In the genomic region with DNA sequence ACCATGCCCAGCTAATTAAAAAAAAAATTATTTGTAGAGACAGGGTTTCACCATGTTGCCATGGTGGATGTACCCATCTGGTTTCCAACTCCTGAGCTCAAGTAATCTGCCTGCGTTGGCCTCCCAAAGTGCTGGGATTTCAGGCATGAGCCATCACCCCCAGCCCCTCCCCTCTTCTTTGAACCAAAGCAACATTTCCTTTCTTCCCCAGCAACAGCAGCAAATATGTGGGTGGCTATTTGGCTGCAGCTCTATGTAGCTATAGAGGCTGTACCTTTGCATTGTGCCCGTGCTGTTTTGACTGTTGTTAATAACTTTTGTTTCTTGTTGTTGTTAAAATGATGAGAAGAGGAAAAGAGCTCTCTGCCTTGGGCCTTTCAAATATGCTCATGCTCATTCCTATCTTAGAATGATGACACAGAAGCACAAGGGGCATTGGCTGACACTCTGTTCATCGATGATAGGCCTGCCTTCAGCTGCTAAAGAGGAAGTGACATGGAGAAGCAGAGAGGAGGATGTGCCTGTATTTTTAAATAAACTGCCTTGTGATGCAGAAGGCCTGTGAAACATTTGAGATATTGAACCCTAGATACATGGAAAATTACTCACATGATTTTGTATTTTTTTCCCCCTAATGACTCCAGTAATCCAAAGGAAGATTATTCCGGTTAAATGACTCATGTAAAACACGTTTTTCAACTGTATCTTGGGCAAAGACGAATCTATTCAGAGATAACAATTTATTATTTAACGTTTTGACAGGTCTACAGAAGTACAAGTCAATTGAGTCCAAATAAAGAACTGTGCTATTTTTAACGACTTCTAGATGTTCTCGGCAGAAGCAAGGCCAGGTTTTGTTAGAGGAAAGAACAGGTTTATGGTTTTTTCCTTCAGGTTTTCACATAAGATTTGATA, we compare ENCODE assay signal across 9 cellular contexts. TPM values are rescaled to one million over a fixed set of nuclear protein-coding genes. Genes with fewer than 3 reads are reported as not detected.
DNase-seq lines count a peak whose midpoint lies in the region; ATAC-seq and TF ChIP-seq lines count a peak whose summit lies in the region.
"Had no signal": no experiment of that assay in that cellular context is flagged by ENCODE, and none has a peak within 500 bp of the region (broad histone marks: within the 10 kb centered on the region; RNA-seq: fewer than 3 reads in every experiment).

No MANE protein-coding gene starts in this region.

- peak overlapping the region; percentile 64 to 92 (median 75) for H3K27ac Mint-ChIP-seq in naive B cell
- H3K27ac Mint-ChIP-seq: activated naive CD8-positive, alpha-beta T cell treated with anti-CD3 and anti-CD28 coated beads for 36 hours had no signal

- H3K79me2 ChIP-seq in DND-41 (ENCODE audit: insufficient read depth, low read length) = no peaks in the 10 kb centered on the region

- no peaks in the 10 kb centered on the region for H3K27me3 ChIP-seq in DND-41 (ENCODE audit: insufficient read depth, low read length, poor library complexity)
- no peaks in the 10 kb centered on the region for H3K27me3 ChIP-seq in dorsolateral prefrontal cortex

- peaks cover 8 to 11% (median 8%) of the 10 kb centered on the region in 3 donors for H3K4me1 Mint-ChIP-seq in naive B cell

- no peaks in the 10 kb centered on the region for H3K27me3 Mint-ChIP-seq in naive B cell
- H3K27me3 Mint-ChIP-seq: activated naive CD8-positive, alpha-beta T cell treated with anti-CD3 and anti-CD28 coated beads for 36 hours had no signal

- peak overlapping the region in 1 of 8 donors; percentile 78 for H3K4me3 Mint-ChIP-seq in naive B cell
- H3K4me3 Mint-ChIP-seq: activated naive CD8-positive, alpha-beta T cell treated with anti-CD3 and anti-CD28 coated beads for 36 hours had no signal

- H4K20me1 ChIP-seq in DND-41 (ENCODE audit: insufficient read depth, low read length) = no peaks in the 10 kb centered on the region

- no peak for TF ChIP-seq CTCF in DND-41 (IDR thresholded peaks at IDR 0.05; ENCODE audit: borderline replicate concordance, extremely low read depth, low read length, poor library complexity, severe bottlenecking)
- TF ChIP-seq CTCF in dorsolateral prefrontal cortex (IDR thresholded peaks at IDR 0.05 in 54 of 56, conservative IDR thresholded peaks at IDR 0.05 in 2 of 56; ENCODE audit: low read depth in 1 of 56, partially characterized antibody in 56 of 56) = no peak

- no peak overlapping the region for H3K9ac ChIP-seq in DND-41 (ENCODE audit: low read depth, low read length)

- intact Hi-C loops in dorsolateral prefrontal cortex (cut with DNase I) = no loop called here

- DNase-seq in DND-41 (no peak), NCI-H446 (lab: John Stamatoyannopoulos, UW) (peak; percentile 33 to 48), dorsolateral prefrontal cortex (peak in 1 of 10 donors; percentile 28), naive B cell (peak; percentile 13), COLO668 (lab: John Stamatoyannopoulos, UW; ENCODE audit: unreplicated experiment) (no peak)
- no peak for DNase-seq in stimulated activated CD4-positive, alpha-beta T cell treated with anti-CD3 and anti-CD28 coated beads, Interleukin-4, amount 100 ng/mL, for 1 hour
- DNase-seq: activated naive CD8-positive, alpha-beta T cell treated with anti-CD3 and anti-CD28 coated beads for 36 hours had no signal

- H2AFZ ChIP-seq in DND-41 (ENCODE audit: low read depth, low read length) = 0 out of 2 replicates have a peak overlapping the region, but pooled peaks have one; percentile 7

- peaks cover 0 to 6% of the 10 kb centered on the region in 2 donors for H3K36me3 Mint-ChIP-seq in naive B cell
- H3K36me3 Mint-ChIP-seq: activated naive CD8-positive, alpha-beta T cell treated with anti-CD3 and anti-CD28 coated beads for 36 hours had no signal

- no peaks in the 10 kb centered on the region for H3K36me3 ChIP-seq in DND-41 (ENCODE audit: insufficient read depth, low read length)

- no peaks in the 10 kb centered on the region for H3K9me3 ChIP-seq in DND-41 (ENCODE audit: insufficient read depth, low read length, severe bottlenecking)

- no peaks in the 10 kb centered on the region for H3K9me3 Mint-ChIP-seq in naive B cell
- H3K9me3 Mint-ChIP-seq: activated naive CD8-positive, alpha-beta T cell treated with anti-CD3 and anti-CD28 coated beads for 36 hours had no signal

- H3K27ac ChIP-seq in DND-41 (ENCODE audit: low read length) = no peak overlapping the region
- H3K27ac ChIP-seq in dorsolateral prefrontal cortex = peak overlapping the region in 43 of 59 donors; percentile 1 to 76 (median 44)

- ATAC-seq in DND-41 (ENCODE audit: insufficient read depth, low read depth) (no peak), naive B cell (ENCODE audit: low read depth in 2 of 2) (peak; percentile 74 to 80), HG03280 (IDR thresholded peaks at IDR 0.05; ENCODE audit: unreplicated experiment) (no peak), HG03025 (IDR thresholded peaks at IDR 0.05; ENCODE audit: low FRiP score, unreplicated experiment) (no peak)

- no peaks in the 10 kb centered on the region for H3K4me1 ChIP-seq in DND-41 (ENCODE audit: insufficient read depth, low read length)

- H3K4me2 ChIP-seq in DND-41 (ENCODE audit: insufficient read depth, low read length) = no peak overlapping the region

- no peak overlapping the region for H3K4me3 ChIP-seq in DND-41 (ENCODE audit: low read depth in 1 of 2, low read length in 2 of 2)
- no peak overlapping the region for H3K4me3 ChIP-seq in dorsolateral prefrontal cortex

RNA-seq across cellular contexts. Expression of gene XPR1, which starts 20.5 kb away (rescaled TPM):
- total RNA-seq in dorsolateral prefrontal cortex = 10 to 100 TPM; 18.3 to 47.9 (median 30.6) TPM
- polyA plus RNA-seq in naive B cell (ENCODE audit: low read depth in 6 of 6) = 1 to 10 TPM; 2.3 to 6.0 (median 4.9) TPM

RNA-seq across cellular contexts. Expression of gene OVAAL, which starts 52.5 kb away (rescaled TPM):
- under 1 TPM in 1 of 120 experiments, not detected in 119; 0.34 TPM for total RNA-seq in dorsolateral prefrontal cortex
- polyA plus RNA-seq in naive B cell (ENCODE audit: low read depth in 6 of 6) = not detected
- total RNA-seq: activated naive CD8-positive, alpha-beta T cell treated with anti-CD3 and anti-CD28 coated beads for 36 hours had no signal

Comparison
In these comparisons a context has a peak if more than half of its experiments do, and no peak if none do; other contexts are left out.
1. ATAC-seq: peak in naive B cell (2 of 2); none in DND-41 (single experiment), HG03280 (single experiment) and HG03025 (single experiment).
2. DNase-seq: peak in NCI-H446 (2 of 2) and naive B cell (single experiment); none in DND-41 (single experiment), COLO668 (single experiment) and stimulated activated CD4-positive, alpha-beta T cell treated with anti-CD3 and anti-CD28 coated beads, Interleukin-4, amount 100 ng/mL, for 1 hour (single experiment).